Comparison of ENCODE assay signal across 8 cellular contexts in the genomic region with DNA sequence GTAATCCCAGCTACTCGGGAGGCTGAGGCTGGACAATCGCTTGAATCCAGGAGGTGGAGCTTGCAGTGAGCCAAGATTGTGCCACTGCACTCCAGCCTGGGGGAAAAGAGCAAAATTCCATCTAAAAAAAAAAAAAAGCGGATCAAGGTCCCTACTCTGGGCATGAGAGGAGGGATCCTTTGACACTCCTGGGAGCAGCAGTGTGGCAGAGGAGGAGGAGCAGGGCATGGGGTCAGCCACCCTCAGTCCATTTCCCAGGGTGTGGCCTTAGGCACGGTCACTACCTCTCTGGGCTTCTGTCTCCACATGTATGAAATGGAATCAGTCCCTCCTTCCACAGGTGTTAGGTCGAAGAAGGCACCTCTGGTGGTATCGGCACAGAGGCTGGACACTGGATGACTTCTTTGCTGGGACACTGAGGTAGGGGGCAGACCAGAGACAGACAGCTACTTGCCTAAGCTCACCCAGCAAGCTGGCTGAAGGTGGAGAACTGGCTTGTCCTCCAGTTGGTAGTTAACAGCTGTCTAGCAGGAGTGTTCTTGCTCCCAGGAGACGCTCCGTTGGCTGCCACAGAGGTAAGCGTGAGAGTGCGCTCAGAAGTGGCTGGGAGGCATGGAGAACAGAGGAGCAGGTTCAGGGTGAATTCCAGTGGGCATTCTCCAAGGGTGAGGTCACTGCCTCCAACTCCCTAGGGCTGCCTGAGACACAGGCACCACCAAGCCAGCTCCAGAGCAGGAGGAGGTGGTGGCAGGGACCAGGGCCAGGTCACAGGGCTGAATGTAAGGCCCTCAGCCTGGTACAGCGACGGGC. TPM values are rescaled to one million over a fixed set of nuclear protein-coding genes. Genes with fewer than 3 reads are reported as not detected.
DNase-seq lines count a peak whose midpoint lies in the region; ATAC-seq, FAIRE-seq and TF ChIP-seq lines count a peak whose summit lies in the region.

No MANE protein-coding gene starts in this region.

- H3K36me3 ChIP-seq in prostate gland (no peaks in the 10 kb centered on the region), small intestine (ENCODE audit: control insufficient read depth in 2 of 2, insufficient read depth in 2 of 2, low read length in 2 of 2) (no peaks in the 10 kb centered on the region)

- H3K4me1 ChIP-seq in prostate gland (replicated peaks) = peaks cover 17% of the 10 kb centered on the region
- H3K4me1 ChIP-seq in small intestine (ENCODE audit: control insufficient read depth in 2 of 2, insufficient read depth in 1 of 2, low read depth in 1 of 2, low read length in 1 of 2) = no peaks in the 10 kb centered on the region

- TF ChIP-seq POLR2A in prostate gland (IDR thresholded peaks at IDR 0.05) = no peak

- H3K27me3 ChIP-seq in prostate gland (replicated peaks; ENCODE audit: insufficient read depth) (no peaks in the 10 kb centered on the region), small intestine (ENCODE audit: control insufficient read depth in 2 of 2, insufficient read depth in 2 of 2, low read length in 2 of 2) (no peaks in the 10 kb centered on the region)

- H3K4me3 ChIP-seq in fibroblast of mammary gland (ENCODE audit: control insufficient read depth, low read depth, low read length) = no peak overlapping the region
- no peak overlapping the region for H3K4me3 ChIP-seq in prostate gland
- H3K4me3 ChIP-seq in small intestine (ENCODE audit: low read depth in 1 of 2, low read length in 2 of 2) = no peak overlapping the region

- 69% methylated on average over 12 of the region's 12 CpGs for WGBS in prostate gland
- 69 to 79% (median 78%) methylated on average over 12 of the region's 12 CpGs for WGBS in small intestine, 3 donors

- DNase-seq in DMS79 (lab: John Stamatoyannopoulos, UW) (peak; percentile 84), NCI-H510A treated with DMSO at 0.1 percent for 48 hours (lab: John Stamatoyannopoulos, UW) (peak; percentile 52), fibroblast of mammary gland (ENCODE audit: low read depth) (peak; percentile 58), prostate gland (ENCODE audit: low spot score) (no peak), small intestine (no peak), anterior cingulate cortex (lab: John Stamatoyannopoulos, UW) (no peak)

- intact Hi-C loops in prostate gland (cut with DNase I) = no loop called here

- TF ChIP-seq CTCF in fibroblast of mammary gland (conservative IDR thresholded peaks at IDR 0.05; ENCODE audit: control insufficient read depth, insufficient read depth, low read depth, low read length) = no peak
- TF ChIP-seq CTCF in prostate gland (IDR thresholded peaks at IDR 0.05) = no peak

- ATAC-seq in GM18909 (IDR thresholded peaks at IDR 0.05; ENCODE audit: poor library complexity, unreplicated experiment) = no peak
- no peak for ATAC-seq in HG03280 (IDR thresholded peaks at IDR 0.05; ENCODE audit: unreplicated experiment)

- H3K27ac ChIP-seq in prostate gland (peak overlapping the region; percentile 51 to 62), small intestine (ENCODE audit: low read depth in 1 of 2, low read length in 1 of 2) (peak overlapping the region in 1 of 2 donors; percentile 47)

- no peak for FAIRE-seq in small intestine (lab: Jason Lieb, UNC)

- H3K9me3 ChIP-seq in prostate gland (no peaks in the 10 kb centered on the region), small intestine (ENCODE audit: control insufficient read depth, low read depth) (no peaks in the 10 kb centered on the region)

RNA-seq across cellular contexts. Expression of a gene that starts 19.6 kb away (rescaled TPM):
- total RNA-seq in prostate gland = 100 to 1,000 TPM in 1 of 2 donors, 10 to 100 TPM in 1; 74.3 to 148 TPM
- 100 to 1,000 TPM; 164 to 209 (median 199) TPM for polyA plus RNA-seq in small intestine

RNA-seq across cellular contexts. Expression of a gene that starts 45.0 kb away (rescaled TPM):
- total RNA-seq in prostate gland = 10 to 100 TPM; 24.7 to 33.7 TPM
- polyA plus RNA-seq in small intestine = 1 to 10 TPM in 1 of 3 donors, under 1 TPM in 2; 0.67 to 5.5 (median 0.81) TPM

Comparison
In these comparisons a context has a peak if more than half of its experiments do, and no peak if none do; other contexts are left out.
1. DNase-seq: peak in DMS79 (single experiment), NCI-H510A treated with DMSO at 0.1 percent for 48 hours (single experiment) and fibroblast of mammary gland (single experiment); none in prostate gland (single experiment), small intestine (single experiment) and anterior cingulate cortex (0 of 58).